ENCODE assay signal across 11 cellular contexts in genomic region chr7:963236-964078, GRCh38. TPM values are rescaled to one million over a fixed set of nuclear protein-coding genes. Genes with fewer than 3 reads are reported as not detected.
DNase-seq lines count a peak whose midpoint lies in the region; ATAC-seq and TF ChIP-seq lines count a peak whose summit lies in the region.
"Had no signal": no experiment of that assay in that cellular context is flagged by ENCODE, and none has a peak within 500 bp of the region (broad histone marks: within the 10 kb centered on the region; RNA-seq: fewer than 3 reads in every experiment).

No MANE protein-coding gene starts in this region.

- H3K4me2 ChIP-seq in GM23338 = no peak overlapping the region

- POLR2A ChIA-PET in CD8-positive, alpha-beta T cell (lab: Charles Lee) = interaction anchor here (1.0 kb wide), 1 partner anchor 12 kb away, joined by 3 read pairs; the partner anchor contains the start of gene COX19

- no peaks in the 10 kb centered on the region for H3K9me2 ChIP-seq in GM23338 (ENCODE audit: insufficient read depth)

- no peak for TF ChIP-seq CTCF in CD8-positive, alpha-beta T cell (IDR thresholded peaks at IDR 0.05)
- TF ChIP-seq CTCF in GM23338 (conservative IDR thresholded peaks at IDR 0.05; ENCODE audit: low read depth in 2 of 2) = peak in 1 of 2 experiments; percentile 30; a peak in 2 of 4 replicates
- no peak for TF ChIP-seq CTCF in mesothelial cell of epicardium (IDR thresholded peaks at IDR 0.05; ENCODE audit: unreplicated experiment)

- peaks cover 5% of the 10 kb centered on the region for H4K20me1 ChIP-seq in GM23338 (replicated peaks; ENCODE audit: insufficient read depth)

- peak overlapping the region; percentile 32 for H3K27ac Mint-ChIP-seq in CD8-positive, alpha-beta T cell
- H3K27ac Mint-ChIP-seq in GM23338 (no peak overlapping the region; the same call in 1 of the 2 replicates), mesothelial cell of epicardium (peak overlapping the region; percentile 53)

- no peak overlapping the region for H2AFZ ChIP-seq in GM23338

- peaks cover 17% of the 10 kb centered on the region for H3K4me1 ChIP-seq in CD8-positive, alpha-beta T cell (ENCODE audit: insufficient read depth, low read length)
- H3K4me1 ChIP-seq in GM23338 (ENCODE audit: insufficient read depth) (no peaks in the 10 kb centered on the region), adipocyte (ENCODE audit: control insufficient read depth, insufficient read depth, low read length) (peaks cover 32% of the 10 kb centered on the region)

- no peaks in the 10 kb centered on the region for H3K27me3 Mint-ChIP-seq in CD8-positive, alpha-beta T cell (ENCODE audit: low read depth)
- peaks cover 11% of the 10 kb centered on the region for H3K27me3 Mint-ChIP-seq in GM23338 (ENCODE audit: insufficient read depth, low read depth, poor library complexity)
- peaks cover 7% of the 10 kb centered on the region for H3K27me3 Mint-ChIP-seq in mesothelial cell of epicardium (ENCODE audit: low read depth)

- no peaks in the 10 kb centered on the region for H3K9me3 Mint-ChIP-seq in CD8-positive, alpha-beta T cell
- H3K9me3 Mint-ChIP-seq in GM23338 (no peaks in the 10 kb centered on the region; the same call in 1 of the 3 replicates), mesothelial cell of epicardium (no peaks in the 10 kb centered on the region)

- peaks cover 22% of the 10 kb centered on the region for H3K4me1 Mint-ChIP-seq in CD8-positive, alpha-beta T cell (ENCODE audit: low read depth)
- H3K4me1 Mint-ChIP-seq in GM23338 (peaks cover 6% of the 10 kb centered on the region), mesothelial cell of epicardium (peaks cover 33% of the 10 kb centered on the region)

- peak overlapping the region; percentile 26 for H3K4me3 Mint-ChIP-seq in CD8-positive, alpha-beta T cell
- H3K4me3 Mint-ChIP-seq in GM23338 (no peak overlapping the region), mesothelial cell of epicardium (no peak overlapping the region)

- peaks cover 23% of the 10 kb centered on the region for H3K36me3 Mint-ChIP-seq in CD8-positive, alpha-beta T cell
- H3K36me3 Mint-ChIP-seq in GM23338 (ENCODE audit: low read depth) (peaks cover 16% of the 10 kb centered on the region; the same call in 2 of the 3 replicates), mesothelial cell of epicardium (peaks cover 5% of the 10 kb centered on the region)

- CTCF ChIA-PET in CD8-positive, alpha-beta T cell (lab: Charles Lee) = interaction anchor here (0.9 kb wide), 1 partner anchor 11 kb away, joined by 4 read pairs; no protein-coding TSS in a partner anchor

- H3K79me2 ChIP-seq in GM23338 (replicated peaks; ENCODE audit: insufficient read depth) = no peaks in the 10 kb centered on the region

- peaks cover 18% of the 10 kb centered on the region for H3K36me3 ChIP-seq in CD8-positive, alpha-beta T cell (ENCODE audit: insufficient read depth, low read length)
- H3K36me3 ChIP-seq in GM23338 (ENCODE audit: insufficient read depth) = no peaks in the 10 kb centered on the region
- peaks cover 20% of the 10 kb centered on the region for H3K36me3 ChIP-seq in adipocyte (ENCODE audit: control insufficient read depth, insufficient read depth, low read length, severe bottlenecking)

- peak overlapping the region; percentile 8 for H3K9ac ChIP-seq in adipocyte (ENCODE audit: low read length)

- H3K27ac ChIP-seq in CD8-positive, alpha-beta T cell (ENCODE audit: low read depth, low read length) = no peak overlapping the region
- H3K27ac ChIP-seq in GM23338 (ENCODE audit: low read depth) = no peak overlapping the region

- DNase-seq in CD8-positive, alpha-beta T cell = peak in 2 of 7 experiments; percentile 22 to 34
- DNase-seq in GM23338 (ENCODE audit: low spot score) (no peak), adipocyte (ENCODE audit: low read depth) (no peak), mesothelial cell of epicardium (ENCODE audit: low spot score in 2 of 2, unreplicated experiment in 2 of 2) (no peak), MV-4-11 (lab: John Stamatoyannopoulos, UW) (no peak)
- DNase-seq: MM.1S had no signal

- no peaks in the 10 kb centered on the region for H3K9me3 ChIP-seq in CD8-positive, alpha-beta T cell (ENCODE audit: low read length)
- no peaks in the 10 kb centered on the region for H3K9me3 ChIP-seq in adipocyte (ENCODE audit: control insufficient read depth, low read length)

- intact Hi-C loops in CD8-positive, alpha-beta T cell (cut with DNase I, micrococcal nuclease) = no loop called here

- no peaks in the 10 kb centered on the region for H3K27me3 ChIP-seq in CD8-positive, alpha-beta T cell (ENCODE audit: insufficient read depth, low read length)
- H3K27me3 ChIP-seq in GM23338 (ENCODE audit: insufficient read depth) (no peaks in the 10 kb centered on the region), adipocyte (replicated peaks; ENCODE audit: control insufficient read depth, insufficient read depth, low read length) (peaks cover 18% of the 10 kb centered on the region)

- H3K4me3 ChIP-seq in CD8-positive, alpha-beta T cell (ENCODE audit: low read depth, low read length) = no peak overlapping the region
- H3K4me3 ChIP-seq in GM23338 (no peak overlapping the region), adipocyte (ENCODE audit: low read length) (no peak overlapping the region)
- H3K4me3 ChIP-seq: SK-N-MC had no signal

- ATAC-seq in CD8-positive, alpha-beta T cell = peak; percentile 60
- ATAC-seq in GM23338 (peak; percentile 44), GM19463 (IDR thresholded peaks at IDR 0.05; ENCODE audit: unreplicated experiment) (no peak), HG02759 (IDR thresholded peaks at IDR 0.05; ENCODE audit: unreplicated experiment) (no peak), GM18873 (IDR thresholded peaks at IDR 0.05; ENCODE audit: low FRiP score, unreplicated experiment) (no peak)

- H3F3A ChIP-seq in GM23338 (replicated peaks; ENCODE audit: low read depth) = 0 out of 2 replicates have a peak, but pooled peaks cover 12% of the 10 kb centered on the region

TF ChIP-seq in GM23338, 12 proteins besides CTCF, POLR2A, EP300 and RAD21 (continues in another document):
- TF ChIP-seq, protein P1, sequence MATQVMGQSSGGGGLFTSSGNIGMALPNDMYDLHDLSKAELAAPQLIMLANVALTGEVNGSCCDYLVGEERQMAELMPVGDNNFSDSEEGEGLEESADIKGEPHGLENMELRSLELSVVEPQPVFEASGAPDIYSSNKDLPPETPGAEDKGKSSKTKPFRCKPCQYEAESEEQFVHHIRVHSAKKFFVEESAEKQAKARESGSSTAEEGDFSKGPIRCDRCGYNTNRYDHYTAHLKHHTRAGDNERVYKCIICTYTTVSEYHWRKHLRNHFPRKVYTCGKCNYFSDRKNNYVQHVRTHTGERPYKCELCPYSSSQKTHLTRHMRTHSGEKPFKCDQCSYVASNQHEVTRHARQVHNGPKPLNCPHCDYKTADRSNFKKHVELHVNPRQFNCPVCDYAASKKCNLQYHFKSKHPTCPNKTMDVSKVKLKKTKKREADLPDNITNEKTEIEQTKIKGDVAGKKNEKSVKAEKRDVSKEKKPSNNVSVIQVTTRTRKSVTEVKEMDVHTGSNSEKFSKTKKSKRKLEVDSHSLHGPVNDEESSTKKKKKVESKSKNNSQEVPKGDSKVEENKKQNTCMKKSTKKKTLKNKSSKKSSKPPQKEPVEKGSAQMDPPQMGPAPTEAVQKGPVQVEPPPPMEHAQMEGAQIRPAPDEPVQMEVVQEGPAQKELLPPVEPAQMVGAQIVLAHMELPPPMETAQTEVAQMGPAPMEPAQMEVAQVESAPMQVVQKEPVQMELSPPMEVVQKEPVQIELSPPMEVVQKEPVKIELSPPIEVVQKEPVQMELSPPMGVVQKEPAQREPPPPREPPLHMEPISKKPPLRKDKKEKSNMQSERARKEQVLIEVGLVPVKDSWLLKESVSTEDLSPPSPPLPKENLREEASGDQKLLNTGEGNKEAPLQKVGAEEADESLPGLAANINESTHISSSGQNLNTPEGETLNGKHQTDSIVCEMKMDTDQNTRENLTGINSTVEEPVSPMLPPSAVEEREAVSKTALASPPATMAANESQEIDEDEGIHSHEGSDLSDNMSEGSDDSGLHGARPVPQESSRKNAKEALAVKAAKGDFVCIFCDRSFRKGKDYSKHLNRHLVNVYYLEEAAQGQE (IDR thresholded peaks at IDR 0.05; ENCODE audit: unreplicated experiment) = no peak

RNA-seq across cellular contexts. Expression of gene ADAP1, which starts 9.0 kb away (rescaled TPM):
- total RNA-seq in CD8-positive, alpha-beta T cell = 10 to 100 TPM; 10.9 to 11.5 TPM
- total RNA-seq in GM23338 (2014; rRNA removed; shearing (Covaris generic)) = 4.3 and 9.6 TPM in 2 replicates
- polyA plus RNA-seq in GM23338 (2016; fragmentation: Nextera tagmentation; extraction: Ambion mirVana) = 1.9 and 2.2 TPM in 2 replicates
- total RNA-seq in mesothelial cell of epicardium = 2.9 to 5.3 TPM (median 4.0 TPM) in 3 replicates

RNA-seq across cellular contexts. Expression of gene COX19, which starts 11.9 kb away (rescaled TPM):
- 10 to 100 TPM; 40.3 to 42.4 TPM for total RNA-seq in CD8-positive, alpha-beta T cell
- 6.2 and 11.7 TPM in 2 replicates for total RNA-seq in GM23338 (2014; rRNA removed; shearing (Covaris generic))
- 12.6 and 13.9 TPM in 2 replicates for polyA plus RNA-seq in GM23338 (2016; fragmentation: Nextera tagmentation; extraction: Ambion mirVana)
- 19.2 to 22.0 TPM (median 20.2 TPM) in 3 replicates for total RNA-seq in mesothelial cell of epicardium

RNA-seq across cellular contexts. Expression of gene CYP2W1, which starts 19.5 kb away (rescaled TPM):
- not detected for total RNA-seq in CD8-positive, alpha-beta T cell
- not detected in 2 replicates for total RNA-seq in GM23338 (2014; rRNA removed; shearing (Covaris generic))
- not detected in 2 replicates for polyA plus RNA-seq in GM23338 (2016; fragmentation: Nextera tagmentation; extraction: Ambion mirVana)
- total RNA-seq in mesothelial cell of epicardium = 5.6 to 6.2 TPM (median 5.8 TPM) in 3 replicates
- total RNA-seq: kidney epithelial cell had no signal

Comparison
In these comparisons a context has a peak if more than half of its experiments do, and no peak if none do; other contexts are left out.
1. ATAC-seq: peak in CD8-positive, alpha-beta T cell (single experiment) and GM23338 (single experiment); none in GM19463 (single experiment), HG02759 (single experiment) and GM18873 (single experiment).